In the genomic region with DNA sequence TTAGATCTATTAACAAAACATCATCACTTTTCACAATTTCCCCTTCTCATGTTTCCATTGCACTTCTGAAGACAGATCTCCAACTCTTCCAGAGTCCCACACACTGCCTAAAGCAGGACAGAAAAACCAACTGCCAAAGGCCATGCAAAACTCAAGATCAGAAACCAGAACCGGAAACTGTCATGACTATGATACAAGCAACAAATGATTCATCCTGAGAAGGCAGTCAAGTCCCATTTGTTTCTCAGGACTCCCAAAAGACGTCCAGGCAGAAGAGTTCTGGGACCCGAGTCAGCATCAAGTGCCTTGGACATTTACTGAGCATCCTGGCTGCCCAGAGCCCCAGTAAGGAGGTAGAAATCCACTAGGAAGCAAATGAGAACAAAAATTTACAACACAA, we compare ENCODE assay signal across 9 cellular contexts. TPM values are rescaled to one million over a fixed set of nuclear protein-coding genes. Genes with fewer than 3 reads are reported as not detected.
DNase-seq lines count a peak whose midpoint lies in the region; ATAC-seq lines count a peak whose summit lies in the region.
"Had no signal": no experiment of that assay in that cellular context is flagged by ENCODE, and none has a peak within 500 bp of the region (broad histone marks: within the 10 kb centered on the region; RNA-seq: fewer than 3 reads in every experiment).

No MANE protein-coding gene starts in this region.

- DNase-seq in AG20443 (ENCODE audit: low spot score) (peak; percentile 20), sciatic nerve (ENCODE audit: low spot score) (no peak), occipital lobe (lab: John Stamatoyannopoulos, UW) (no peak), left colon (no peak), NCI-H748 treated with DMSO at 0.1 percent for 48 hours (lab: John Stamatoyannopoulos, UW) (no peak)
- DNase-seq: stimulated activated CD4-positive, alpha-beta T cell treated with anti-CD3 and anti-CD28 coated beads, Interleukin-4, amount 100 ng/mL, for 4 hours had no signal

- H3K4me1 Mint-ChIP-seq in activated T-helper 17 cell treated with anti-CD3 and anti-CD28 coated beads, Interleukin-2, amount 50 U/mL, for 72 hours = peaks cover 73% of the 10 kb centered on the region

- intact Hi-C loops in sciatic nerve (cut with DNase I) (no loop called here), left colon (cut with DNase I, micrococcal nuclease) (no loop called here)

- H3K36me3 Mint-ChIP-seq in activated T-helper 17 cell treated with anti-CD3 and anti-CD28 coated beads, Interleukin-2, amount 50 U/mL, for 72 hours (ENCODE audit: low read depth) = peaks cover 77% of the 10 kb centered on the region

- no peaks in the 10 kb centered on the region for H3K27me3 Mint-ChIP-seq in activated T-helper 17 cell treated with anti-CD3 and anti-CD28 coated beads, Interleukin-2, amount 50 U/mL, for 72 hours

- H3K4me3 Mint-ChIP-seq in activated T-helper 17 cell treated with anti-CD3 and anti-CD28 coated beads, Interleukin-2, amount 50 U/mL, for 72 hours = no peak overlapping the region

- no peak overlapping the region for H3K27ac Mint-ChIP-seq in activated T-helper 17 cell treated with anti-CD3 and anti-CD28 coated beads, Interleukin-2, amount 50 U/mL, for 72 hours

- ATAC-seq in GM18858 (IDR thresholded peaks at IDR 0.05; ENCODE audit: unreplicated experiment) = peak; percentile 64
- ATAC-seq in HG03108 (IDR thresholded peaks at IDR 0.05; ENCODE audit: unreplicated experiment) = peak; percentile 68
- ATAC-seq in activated T-helper 17 cell treated with anti-CD3 and anti-CD28 coated beads, Interleukin-2, amount 50 U/mL, for 72 hours (replicated peaks) = peak; percentile 81
- ATAC-seq in sciatic nerve = no peak
- no peak for ATAC-seq in left colon

- no peaks in the 10 kb centered on the region for H3K9me3 Mint-ChIP-seq in activated T-helper 17 cell treated with anti-CD3 and anti-CD28 coated beads, Interleukin-2, amount 50 U/mL, for 72 hours

RNA-seq across cellular contexts. Expression of a gene that starts 38.8 kb away (rescaled TPM):
- total RNA-seq in activated T-helper 17 cell treated with anti-CD3 and anti-CD28 coated beads, Interleukin-2, amount 50 U/mL, for 72 hours = 10 to 100 TPM; 42.2 to 93.3 TPM
- total RNA-seq in sciatic nerve = 22.2 TPM
- 5.9 TPM for total RNA-seq in occipital lobe
- 10 to 100 TPM; 19.9 to 25.6 TPM for total RNA-seq in left colon

Comparison
In these comparisons a context has a peak if more than half of its experiments do, and no peak if none do; other contexts are left out.
1. ATAC-seq: peak in GM18858 (single experiment), HG03108 (single experiment) and activated T-helper 17 cell treated with anti-CD3 and anti-CD28 coated beads, Interleukin-2, amount 50 U/mL, for 72 hours (single experiment); none in sciatic nerve (single experiment) and left colon (single experiment).